Comparison of ENCODE assay signal across 9 cellular contexts in genomic region chr4:3041192-3042142, GRCh38. TPM values are rescaled to one million over a fixed set of nuclear protein-coding genes. Genes with fewer than 3 reads are reported as not detected.
DNase-seq lines count a peak whose midpoint lies in the region; ATAC-seq and TF ChIP-seq lines count a peak whose summit lies in the region.
"Had no signal": no experiment of that assay in that cellular context is flagged by ENCODE, and none has a peak within 500 bp of the region (broad histone marks: within the 10 kb centered on the region; RNA-seq: fewer than 3 reads in every experiment).

No MANE protein-coding gene starts in this region.

- TF ChIP-seq POLR2A in erythroblast (IDR thresholded peaks at IDR 0.05; ENCODE audit: low read length), result no peak

- peak; percentile 41 to 67 for ATAC-seq in naive thymus-derived CD8-positive, alpha-beta T cell
- ATAC-seq in HG03097 (IDR thresholded peaks at IDR 0.05; ENCODE audit: low FRiP score, unreplicated experiment) (no peak), GM21447 (IDR thresholded peaks at IDR 0.05; ENCODE audit: unreplicated experiment) (no peak)

- DNase-seq in GM12865 (ENCODE audit: low read depth) (peak; percentile 81), LNCaP clone FGC (ENCODE audit: low read depth) (no peak), erythroblast (lab: John Stamatoyannopoulos, UW) (peak; percentile 52), NCI-H2196 (lab: John Stamatoyannopoulos, UW; ENCODE audit: unreplicated experiment) (no peak)
- peak; percentile 65 for DNase-seq in activated CD4-positive, alpha-beta memory T cell treated with anti-CD3 and anti-CD28 coated beads, Interleukin-2, amount 10 ng/mL, durations not matched to agents 7 days and 5 days
- peak in 7 of 10 donors; percentile 20 to 69 (median 28) for DNase-seq in naive thymus-derived CD8-positive, alpha-beta T cell

- peaks cover 10% of the 10 kb centered on the region for H3K27me3 Mint-ChIP-seq in activated CD4-positive, alpha-beta memory T cell treated with anti-CD3 and anti-CD28 coated beads, Interleukin-2, amount 10 ng/mL, durations not matched to agents 7 days and 5 days
- peaks cover 0 to 12% (median 3%) of the 10 kb centered on the region in 5 donors for H3K27me3 Mint-ChIP-seq in naive thymus-derived CD8-positive, alpha-beta T cell

- H3K27ac Mint-ChIP-seq in activated CD4-positive, alpha-beta memory T cell treated with anti-CD3 and anti-CD28 coated beads, Interleukin-2, amount 10 ng/mL, durations not matched to agents 7 days and 5 days, result peak overlapping the region; percentile 91
- H3K27ac Mint-ChIP-seq in naive thymus-derived CD8-positive, alpha-beta T cell, result peak overlapping the region; percentile 37 to 94 (median 76)

- peaks cover 78% of the 10 kb centered on the region for H3K4me1 Mint-ChIP-seq in activated CD4-positive, alpha-beta memory T cell treated with anti-CD3 and anti-CD28 coated beads, Interleukin-2, amount 10 ng/mL, durations not matched to agents 7 days and 5 days
- H3K4me1 Mint-ChIP-seq in naive thymus-derived CD8-positive, alpha-beta T cell, result peaks cover 22 to 74% (median 54%) of the 10 kb centered on the region in 4 donors

- H3K36me3 Mint-ChIP-seq in activated CD4-positive, alpha-beta memory T cell treated with anti-CD3 and anti-CD28 coated beads, Interleukin-2, amount 10 ng/mL, durations not matched to agents 7 days and 5 days (ENCODE audit: low read depth), result peaks cover 19% of the 10 kb centered on the region
- peaks cover 0 to 4% (median 0%) of the 10 kb centered on the region in 3 donors for H3K36me3 Mint-ChIP-seq in naive thymus-derived CD8-positive, alpha-beta T cell

- H3K9me3 Mint-ChIP-seq in activated CD4-positive, alpha-beta memory T cell treated with anti-CD3 and anti-CD28 coated beads, Interleukin-2, amount 10 ng/mL, durations not matched to agents 7 days and 5 days, result peaks cover 10% of the 10 kb centered on the region
- peaks cover 0 to 4% (median 4%) of the 10 kb centered on the region in 9 donors for H3K9me3 Mint-ChIP-seq in naive thymus-derived CD8-positive, alpha-beta T cell

- POLR2A ChIA-PET in activated CD4-positive, alpha-beta memory T cell treated with anti-CD3 and anti-CD28 coated beads, Interleukin-2, amount 10 ng/mL, durations not matched to agents 7 days and 5 days (lab: Charles Lee), result interaction anchor here (0.6 to 1.8 kb wide), 10 partner anchors 11 to 87 kb away, joined by 3 to 11 read pairs (median 4); partner anchors contain the start of genes GRK4, HTT, HTT-AS and NOP14
- POLR2A ChIA-PET in naive thymus-derived CD8-positive, alpha-beta T cell (lab: Charles Lee), result interaction anchor here (1.2 to 1.5 kb wide), 4 partner anchors 34 to 106 kb away, joined by 3 to 9 read pairs (median 6); partner anchors contain the start of genes GRK4, HTT and NOP14

- TF ChIP-seq CTCF in GM12865 (IDR thresholded peaks at IDR 0.05; ENCODE audit: insufficient read depth, low read depth, low read length, missing control alignments), result peak; percentile 6
- no peak for TF ChIP-seq CTCF in LNCaP clone FGC (IDR thresholded peaks at IDR 0.05; ENCODE audit: control insufficient read depth, extremely low read depth, insufficient read depth)

- CTCF ChIA-PET in activated CD4-positive, alpha-beta memory T cell treated with anti-CD3 and anti-CD28 coated beads, Interleukin-2, amount 10 ng/mL, durations not matched to agents 7 days and 5 days (lab: Charles Lee), result interaction anchor here (0.6 to 1.5 kb wide), 4 partner anchors 25 to 106 kb away, joined by 3 to 6 read pairs (median 4); partner anchors contain the start of genes GRK4 and NOP14

- peak overlapping the region; percentile 87 for H3K4me3 ChIP-seq in GM12865 (ENCODE audit: low read depth, low read length)
- peak overlapping the region; percentile 49 for H3K4me3 ChIP-seq in LNCaP clone FGC (ENCODE audit: low read depth, low read length)

- peak overlapping the region; percentile 80 for H3K4me3 Mint-ChIP-seq in activated CD4-positive, alpha-beta memory T cell treated with anti-CD3 and anti-CD28 coated beads, Interleukin-2, amount 10 ng/mL, durations not matched to agents 7 days and 5 days
- H3K4me3 Mint-ChIP-seq in naive thymus-derived CD8-positive, alpha-beta T cell, result peak overlapping the region; percentile 80 to 93 (median 86)

RNA-seq across cellular contexts. Expression of gene HTT-AS, which starts 32.9 kb away (rescaled TPM):
- total RNA-seq in activated CD4-positive, alpha-beta memory T cell treated with anti-CD3 and anti-CD28 coated beads, Interleukin-2, amount 10 ng/mL, durations not matched to agents 7 days and 5 days, result not detected
- total RNA-seq in naive thymus-derived CD8-positive, alpha-beta T cell, result not detected
- polyA plus RNA-seq in naive thymus-derived CD8-positive, alpha-beta T cell, result not detected
- total RNA-seq: activated CD8-positive, alpha-beta memory T cell treated with anti-CD3 and anti-CD28 coated beads for 36 hours had no signal

RNA-seq across cellular contexts. Expression of gene HTT, which starts 33.0 kb away (rescaled TPM):
- 10 to 100 TPM; 50.7 to 54.9 TPM for total RNA-seq in activated CD4-positive, alpha-beta memory T cell treated with anti-CD3 and anti-CD28 coated beads, Interleukin-2, amount 10 ng/mL, durations not matched to agents 7 days and 5 days
- 10 to 100 TPM; 56.7 to 64.6 TPM for total RNA-seq in naive thymus-derived CD8-positive, alpha-beta T cell
- polyA plus RNA-seq in naive thymus-derived CD8-positive, alpha-beta T cell, result 1 to 10 TPM; 2.2 to 5.0 (median 2.7) TPM

Comparison
In these comparisons a context has a peak if more than half of its experiments do, and no peak if none do; other contexts are left out.
1. DNase-seq: peak in GM12865 (single experiment), activated CD4-positive, alpha-beta memory T cell treated with anti-CD3 and anti-CD28 coated beads, Interleukin-2, amount 10 ng/mL, durations not matched to agents 7 days and 5 days (single experiment), erythroblast (2 of 2) and naive thymus-derived CD8-positive, alpha-beta T cell (7 of 10); none in LNCaP clone FGC (single experiment) and NCI-H2196 (single experiment).
2. ATAC-seq: peak in naive thymus-derived CD8-positive, alpha-beta T cell (2 of 2); none in HG03097 (single experiment) and GM21447 (single experiment).